Comparison of ENCODE assay signal across 1 cellular context in genomic region chr2:32997714-32998113, GRCh38.
TF ChIP-seq lines count a peak whose summit lies in the region.

No MANE protein-coding gene starts in this region.

TF ChIP-seq in SK-N-SH treated with all-trans-retinoic acid at 6 μM for 48 hours, 23 proteins besides CTCF, POLR2A, EP300 and RAD21:
- no peak for TF ChIP-seq CREB5 (CRISPR knock-in tag; IDR thresholded peaks at IDR 0.05; ENCODE audit: low read depth)
- 0 out of 2 replicates have a peak, but pooled peaks have one; percentile 32 for TF ChIP-seq ISL1 (CRISPR knock-in tag; IDR thresholded peaks at IDR 0.05)
